9 cellular contexts compared by ENCODE assay signal in genomic region chr4:98601719-98602118, GRCh38. TPM values are rescaled to one million over a fixed set of nuclear protein-coding genes. Genes with fewer than 3 reads are reported as not detected.
DNase-seq lines count a peak whose midpoint lies in the region; ATAC-seq and TF ChIP-seq lines count a peak whose summit lies in the region.
"Had no signal": no experiment of that assay in that cellular context is flagged by ENCODE, and none has a peak within 500 bp of the region (broad histone marks: within the 10 kb centered on the region; RNA-seq: fewer than 3 reads in every experiment).

No MANE protein-coding gene starts in this region.

- no peak overlapping the region for H3K27ac ChIP-seq in SK-N-SH (ENCODE audit: low read depth in 2 of 2, low read length in 1 of 2)

- no peak for DNase-seq in activated T-cell treated with anti-CD3 and anti-CD28 coated beads, Interleukin-2, amount 50 U/mL, for 4 hours
- DNase-seq in natural killer cell (no peak), NCI-H1417 (lab: John Stamatoyannopoulos, UW) (no peak), SK-N-SH (no peak), AG20443 (ENCODE audit: low spot score) (no peak)
- DNase-seq: head of caudate nucleus had no signal

- no peaks in the 10 kb centered on the region; a peak in 1 of 4 replicates for H3K4me1 ChIP-seq in SK-N-SH (ENCODE audit: control insufficient read depth in 1 of 2, insufficient read depth in 2 of 2, low read depth in 1 of 2, low read length in 1 of 2)

- H3K4me2 ChIP-seq in SK-N-SH = no peak overlapping the region

- H3K9me2 ChIP-seq in SK-N-SH = no peaks in the 10 kb centered on the region

- WGBS in SK-N-SH (ENCODE audit: low lambda C conversion rate) = 95% methylated on average over 3 of the region's 3 CpGs

- ATAC-seq in GM18868 (IDR thresholded peaks at IDR 0.05; ENCODE audit: unreplicated experiment) = peak; percentile 74
- peak; percentile 67 for ATAC-seq in HG02981 (IDR thresholded peaks at IDR 0.05; ENCODE audit: unreplicated experiment)
- ATAC-seq in activated T-cell treated with anti-CD3 and anti-CD28 coated beads, Interleukin-2, amount 50 U/mL, for 4 hours = peak; percentile 82 to 85
- ATAC-seq in natural killer cell = peak; percentile 54 to 83 (median 67)
- ATAC-seq in HG02884 (IDR thresholded peaks at IDR 0.05; ENCODE audit: unreplicated experiment) = no peak

- no peaks in the 10 kb centered on the region for H3K27me3 ChIP-seq in SK-N-SH (ENCODE audit: insufficient read depth)

- CTCF ChIA-PET in SK-N-SH (lab: Yijun Ruan, JAX) = no interaction called here

- H3K36me3 Mint-ChIP-seq in activated T-cell treated with anti-CD3 and anti-CD28 coated beads, Interleukin-2, amount 50 U/mL, for 4 hours (ENCODE audit: insufficient read depth) = peaks cover 6% of the 10 kb centered on the region
- no peaks in the 10 kb centered on the region for H3K36me3 Mint-ChIP-seq in natural killer cell

- peaks cover 4% of the 10 kb centered on the region for H3F3A ChIP-seq in SK-N-SH (replicated peaks; ENCODE audit: insufficient read depth)

- peaks cover 18% of the 10 kb centered on the region for H3K9me3 Mint-ChIP-seq in activated T-cell treated with anti-CD3 and anti-CD28 coated beads, Interleukin-2, amount 50 U/mL, for 4 hours
- H3K9me3 Mint-ChIP-seq in natural killer cell = no peaks in the 10 kb centered on the region

- peaks cover 0 to 18% of the 10 kb centered on the region in 2 experiments for H3K36me3 ChIP-seq in SK-N-SH (replicated peaks in 1 of 2; ENCODE audit: control insufficient read depth in 1 of 2, insufficient read depth in 2 of 2, low read length in 1 of 2)

- no peak for TF ChIP-seq EP300 in SK-N-SH (IDR thresholded peaks at IDR 0.05; ENCODE audit: borderline replicate concordance in 1 of 2, low read depth in 1 of 2, low read length in 1 of 2)

- H3K27ac Mint-ChIP-seq in natural killer cell = peak overlapping the region; percentile 58 to 84

- no peak overlapping the region for H3K9ac ChIP-seq in SK-N-SH

- TF ChIP-seq RAD21 in SK-N-SH (IDR thresholded peaks at IDR 0.05; ENCODE audit: low read length) = no peak

- POLR2A ChIA-PET in SK-N-SH (lab: Yijun Ruan, JAX) = no interaction called here

- H3K27me3 Mint-ChIP-seq in activated T-cell treated with anti-CD3 and anti-CD28 coated beads, Interleukin-2, amount 50 U/mL, for 4 hours (ENCODE audit: low read depth) = no peaks in the 10 kb centered on the region
- H3K27me3 Mint-ChIP-seq in natural killer cell (ENCODE audit: low read depth in 2 of 2) = no peaks in the 10 kb centered on the region

- peaks cover 6% of the 10 kb centered on the region; the same call in 1 of the 2 replicates for H4K20me1 ChIP-seq in SK-N-SH (ENCODE audit: insufficient read depth)

- H3K4me1 Mint-ChIP-seq in activated T-cell treated with anti-CD3 and anti-CD28 coated beads, Interleukin-2, amount 50 U/mL, for 4 hours (ENCODE audit: low read depth) = peaks cover 57% of the 10 kb centered on the region
- peaks cover 42 to 47% of the 10 kb centered on the region in 2 donors for H3K4me1 Mint-ChIP-seq in natural killer cell

- no peak overlapping the region for H3K4me3 ChIP-seq in SK-N-SH (ENCODE audit: low read depth in 2 of 2, low read length in 1 of 2)

- no peak overlapping the region for H2AFZ ChIP-seq in SK-N-SH (ENCODE audit: low read depth)

- H3K4me3 Mint-ChIP-seq in activated T-cell treated with anti-CD3 and anti-CD28 coated beads, Interleukin-2, amount 50 U/mL, for 4 hours = peak overlapping the region; percentile 53
- H3K4me3 Mint-ChIP-seq in natural killer cell = peak overlapping the region; percentile 66

- TF ChIP-seq CTCF in natural killer cell (IDR thresholded peaks at IDR 0.05) (no peak), SK-N-SH (IDR thresholded peaks at IDR 0.05) (no peak)

- intact Hi-C loops in natural killer cell (cut with micrococcal nuclease) = no loop called here

- H3K9me3 ChIP-seq in SK-N-SH = no peaks in the 10 kb centered on the region

- peaks cover 84% of the 10 kb centered on the region for H3K79me2 ChIP-seq in SK-N-SH (ENCODE audit: insufficient read depth)

TF ChIP-seq in SK-N-SH, 30 proteins besides CTCF, POLR2A, EP300 and RAD21:
- TF ChIP-seq TCF12 (IDR thresholded peaks at IDR 0.05) = no peak
- no peak for TF ChIP-seq CHD2 (IDR thresholded peaks at IDR 0.05; ENCODE audit: low read length, partially characterized antibody)
- TF ChIP-seq YY1 (IDR thresholded peaks at IDR 0.05; ENCODE audit: low read depth) = no peak
- no peak for TF ChIP-seq SMC3 (IDR thresholded peaks at IDR 0.05; ENCODE audit: low read depth, low read length)
- no peak for TF ChIP-seq POLR2AphosphoS5 (IDR thresholded peaks at IDR 0.05; ENCODE audit: low read depth, low read length)
- TF ChIP-seq FOXM1 (IDR thresholded peaks at IDR 0.05; ENCODE audit: low read depth) = no peak
- TF ChIP-seq RFX5 (IDR thresholded peaks at IDR 0.05; ENCODE audit: low read length) = no peak
- TF ChIP-seq IRF3 (IDR thresholded peaks at IDR 0.05; ENCODE audit: low read depth, low read length) = no peak
- no peak for TF ChIP-seq FOXJ3 (CRISPR knock-in tag; IDR thresholded peaks at IDR 0.05)
- no peak for TF ChIP-seq NRF1 (IDR thresholded peaks at IDR 0.05; ENCODE audit: low read depth, low read length)
- no peak for TF ChIP-seq RCOR1 (IDR thresholded peaks at IDR 0.05; ENCODE audit: low read length)
- TF ChIP-seq NFIC (IDR thresholded peaks at IDR 0.05; ENCODE audit: borderline replicate concordance) = no peak
- no peak for TF ChIP-seq USF1 (IDR thresholded peaks at IDR 0.05; ENCODE audit: borderline replicate concordance, low read depth)

RNA-seq across cellular contexts. Expression of gene TSPAN5, which starts 56.7 kb away (rescaled TPM):
- 10 to 100 TPM; 22.8 to 26.8 (median 23.8) TPM for total RNA-seq in activated T-cell treated with anti-CD3 and anti-CD28 coated beads, Interleukin-2, amount 50 U/mL, for 4 hours
- 10 to 100 TPM in 2 of 3 donors, 1 to 10 TPM in 1; 6.8 to 13.7 (median 11.4) TPM for total RNA-seq in natural killer cell
- 38.6 and 54.5 TPM in 2 replicates for polyA plus RNA-seq in SK-N-SH (2012; rRNA removed)
- polyA plus RNA-seq in SK-N-SH (2012; cell fraction: cytosol; rRNA removed) = 50.9 and 52.2 TPM in 2 replicates
- polyA plus RNA-seq in SK-N-SH (2012; cell fraction: nucleus; rRNA removed) = 31.5 and 41.2 TPM in 2 replicates
